8 cellular contexts compared by ENCODE assay signal in the genomic region with DNA sequence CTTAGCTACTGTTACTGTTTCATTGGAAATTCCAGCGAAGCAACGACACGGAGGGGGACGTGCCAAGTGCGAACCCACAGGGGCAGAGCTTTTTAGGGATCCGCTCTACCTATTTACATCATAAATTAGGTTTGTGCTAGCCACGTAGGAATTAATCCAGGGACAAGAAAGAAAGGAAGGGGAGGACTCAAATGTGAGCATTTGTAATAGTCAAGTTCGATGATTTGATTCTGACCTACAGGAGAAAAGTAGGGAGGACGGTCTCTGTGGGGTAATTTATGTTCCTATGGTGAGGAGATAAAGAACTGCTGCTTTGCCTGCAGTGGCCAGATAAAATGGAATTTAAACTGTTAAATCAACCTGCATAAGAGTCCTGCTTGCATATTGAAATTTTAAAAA. TPM values are rescaled to one million over a fixed set of nuclear protein-coding genes. Genes with fewer than 3 reads are reported as not detected.
DNase-seq lines count a peak whose midpoint lies in the region; ATAC-seq and TF ChIP-seq lines count a peak whose summit lies in the region.

No MANE protein-coding gene starts in this region.

- H3K36me3 ChIP-seq in CD8-positive, alpha-beta T cell (ENCODE audit: insufficient read depth, low read length): no peaks in the 10 kb centered on the region
- 0 out of 2 replicates have a peak, but pooled peaks cover 3% of the 10 kb centered on the region for H3K36me3 ChIP-seq in OCI-LY1 (ENCODE audit: insufficient read depth, low read length)
- H3K36me3 ChIP-seq in neuronal stem cell (replicated peaks in 1 of 2; ENCODE audit: control insufficient read depth in 2 of 2, insufficient read depth in 2 of 2, low read length in 2 of 2): peaks cover 0 to 5% of the 10 kb centered on the region in 2 donors

- CTCF ChIA-PET in CD8-positive, alpha-beta T cell (lab: Charles Lee): interaction anchor here (0.6 to 1.1 kb wide), 3 partner anchors 22 to 60 kb away, joined by 3 to 5 read pairs (median 3); no protein-coding TSS in a partner anchor

- H3K4me1 ChIP-seq in CD8-positive, alpha-beta T cell (ENCODE audit: insufficient read depth, low read length): peaks cover 4% of the 10 kb centered on the region
- peaks cover 16% of the 10 kb centered on the region for H3K4me1 ChIP-seq in OCI-LY1 (ENCODE audit: insufficient read depth, low read length, severe bottlenecking)
- peaks cover 0 to 2% of the 10 kb centered on the region in 2 donors for H3K4me1 ChIP-seq in neuronal stem cell (ENCODE audit: control insufficient read depth in 2 of 2, insufficient read depth in 1 of 2, low read depth in 1 of 2, low read length in 2 of 2)

- intact Hi-C loops in CD8-positive, alpha-beta T cell (cut with DNase I, micrococcal nuclease): loop anchor here (1.0 to 10.0 kb wide), 9 partner anchors 8 to 1363 kb away; partner anchors contain the start of genes HTATSF1 (in 1 of the 2), MMGT1 (in 1 of the 2), RBMX (in 1 of the 2) and SLC9A6 (in 1 of the 2)

- DNase-seq in CD8-positive, alpha-beta T cell: no peak
- no peak for DNase-seq in effector memory CD8-positive, alpha-beta T cell
- no peak for DNase-seq in neuronal stem cell (ENCODE audit: low spot score)
- DNase-seq in NCI-H187 (lab: John Stamatoyannopoulos, UW): no peak
- no peak for DNase-seq in NK-92 (lab: John Stamatoyannopoulos, UW; ENCODE audit: unreplicated experiment)
- DNase-seq in NCI-H1930 (lab: John Stamatoyannopoulos, UW): no peak
- no peak for DNase-seq in epidermal melanocyte (ENCODE audit: insufficient read length, low spot score)

- H3K79me1 ChIP-seq in neuronal stem cell (ENCODE audit: low read depth, low read length): no peaks in the 10 kb centered on the region

- peaks cover 5% of the 10 kb centered on the region; the same call in 1 of the 2 replicates for H3K79me2 ChIP-seq in OCI-LY1 (ENCODE audit: insufficient read depth, low read length)

- H3K18ac ChIP-seq in neuronal stem cell (ENCODE audit: low read length): no peak overlapping the region

- H2AK5ac ChIP-seq in neuronal stem cell (ENCODE audit: low read depth, low read length): no peak overlapping the region

- peak overlapping the region; percentile 88 for H3K27ac Mint-ChIP-seq in CD8-positive, alpha-beta T cell
- H3K27ac Mint-ChIP-seq in effector memory CD8-positive, alpha-beta T cell: peak overlapping the region; percentile 87 to 99

- H2BK15ac ChIP-seq in neuronal stem cell (ENCODE audit: low read length): no peak overlapping the region

- TF ChIP-seq CTCF in CD8-positive, alpha-beta T cell (IDR thresholded peaks at IDR 0.05): no peak
- no peak for TF ChIP-seq CTCF in OCI-LY1 (IDR thresholded peaks at IDR 0.05; ENCODE audit: low read length)

- H3K27ac ChIP-seq in CD8-positive, alpha-beta T cell (ENCODE audit: low read depth, low read length): peak overlapping the region; percentile 61
- H3K27ac ChIP-seq in OCI-LY1 (ENCODE audit: low read depth, low read length, poor library complexity, severe bottlenecking) (peak overlapping the region; percentile 82), neuronal stem cell (replicated peaks; ENCODE audit: low read length) (peak overlapping the region; percentile 51)

- peaks cover 49% of the 10 kb centered on the region for H3K4me1 Mint-ChIP-seq in CD8-positive, alpha-beta T cell (ENCODE audit: low read depth)
- H3K4me1 Mint-ChIP-seq in effector memory CD8-positive, alpha-beta T cell (ENCODE audit: low read depth in 2 of 2): peaks cover 19 to 41% of the 10 kb centered on the region in 2 donors

- H3K27me3 ChIP-seq in CD8-positive, alpha-beta T cell (ENCODE audit: insufficient read depth, low read length): no peaks in the 10 kb centered on the region
- H3K27me3 ChIP-seq in OCI-LY1 (ENCODE audit: insufficient read depth, low read length) (no peaks in the 10 kb centered on the region), neuronal stem cell (ENCODE audit: control insufficient read depth in 3 of 3, insufficient read depth in 3 of 3, low read depth in 1 of 3, low read length in 3 of 3) (no peaks in the 10 kb centered on the region)

- H3K9me2 ChIP-seq in OCI-LY1 (ENCODE audit: low read depth, low read length): no peaks in the 10 kb centered on the region

- no CpG with 5 or more reads among the region's 9 CpGs for WGBS in neuronal stem cell (ENCODE audit: extremely low coverage in 2 of 2, insufficient read length in 2 of 2, insufficient replicate concordance in 1 of 2), 2 donors

- peak overlapping the region; percentile 33 for H3K4me3 ChIP-seq in CD8-positive, alpha-beta T cell (ENCODE audit: low read depth, low read length)
- H3K4me3 ChIP-seq in OCI-LY1 (ENCODE audit: low read depth, low read length, poor library complexity, severe bottlenecking) (peak overlapping the region; percentile 83), neuronal stem cell (ENCODE audit: low read length in 2 of 2) (peak overlapping the region; percentile 62 to 83)

- no peaks in the 10 kb centered on the region for H4K20me1 ChIP-seq in OCI-LY1 (ENCODE audit: insufficient read depth, low read length)

- peak overlapping the region; percentile 97 for H3K9ac ChIP-seq in OCI-LY1 (ENCODE audit: low read length)
- no peak overlapping the region for H3K9ac ChIP-seq in neuronal stem cell (ENCODE audit: low read depth, low read length, poor library complexity)

- H4K8ac ChIP-seq in neuronal stem cell (ENCODE audit: low read depth, low read length): no peak overlapping the region

- no peaks in the 10 kb centered on the region for H3K9me3 ChIP-seq in CD8-positive, alpha-beta T cell (ENCODE audit: low read length)
- H3K9me3 ChIP-seq in OCI-LY1 (ENCODE audit: low read length): no peaks in the 10 kb centered on the region
- H3K9me3 ChIP-seq in neuronal stem cell (replicated peaks in 1 of 2; ENCODE audit: control insufficient read depth in 2 of 2, insufficient read depth in 1 of 2, low read depth in 1 of 2, low read length in 2 of 2): no peaks in the 10 kb centered on the region

- no peak overlapping the region for H3K14ac ChIP-seq in neuronal stem cell (ENCODE audit: low read length)

- no peak overlapping the region for H2BK5ac ChIP-seq in neuronal stem cell (ENCODE audit: low read length)

- H3K9me3 Mint-ChIP-seq in CD8-positive, alpha-beta T cell: no peaks in the 10 kb centered on the region
- no peaks in the 10 kb centered on the region for H3K9me3 Mint-ChIP-seq in effector memory CD8-positive, alpha-beta T cell

- no peak overlapping the region for H2AFZ ChIP-seq in OCI-LY1 (ENCODE audit: low read length)
- H2AFZ ChIP-seq in neuronal stem cell (ENCODE audit: low read length): peak overlapping the region; percentile 86

- no peak overlapping the region for H2BK120ac ChIP-seq in neuronal stem cell (ENCODE audit: low read depth, low read length)

- H3F3A ChIP-seq in OCI-LY1 (ENCODE audit: insufficient read depth, low read length): no peaks in the 10 kb centered on the region

- H3K23ac ChIP-seq in neuronal stem cell (ENCODE audit: low read depth, low read length, poor library complexity): no peak overlapping the region

- H3K4me3 Mint-ChIP-seq in CD8-positive, alpha-beta T cell: peak overlapping the region; percentile 99
- H3K4me3 Mint-ChIP-seq in effector memory CD8-positive, alpha-beta T cell: peak overlapping the region; percentile 93 to 98

- POLR2A ChIA-PET in CD8-positive, alpha-beta T cell (lab: Charles Lee): no interaction called here

- no peaks in the 10 kb centered on the region for H3K27me3 Mint-ChIP-seq in CD8-positive, alpha-beta T cell (ENCODE audit: low read depth)
- no peaks in the 10 kb centered on the region for H3K27me3 Mint-ChIP-seq in effector memory CD8-positive, alpha-beta T cell

- H3K4me2 ChIP-seq in OCI-LY1 (ENCODE audit: low read length) (peak overlapping the region; percentile 93), neuronal stem cell (ENCODE audit: insufficient read depth, low read length, poor library complexity, severe bottlenecking) (peak overlapping the region; percentile 57)

- peaks cover 19% of the 10 kb centered on the region for H3K36me3 Mint-ChIP-seq in CD8-positive, alpha-beta T cell
- H3K36me3 Mint-ChIP-seq in effector memory CD8-positive, alpha-beta T cell (ENCODE audit: insufficient read depth): peaks cover 20% of the 10 kb centered on the region

- no peak overlapping the region for H3K4ac ChIP-seq in neuronal stem cell (ENCODE audit: low read length)

- H2BK12ac ChIP-seq in neuronal stem cell (ENCODE audit: low read length): no peak overlapping the region

- no peak for ATAC-seq in CD8-positive, alpha-beta T cell
- no peak for ATAC-seq in effector memory CD8-positive, alpha-beta T cell (replicated peaks)

- H4K91ac ChIP-seq in neuronal stem cell (ENCODE audit: low read depth, low read length, poor library complexity): no peak overlapping the region

RNA-seq across cellular contexts. Expression of gene INTS6L, which starts 1.7 kb away (rescaled TPM):
- 10 to 100 TPM; 22.7 to 24.5 TPM for total RNA-seq in CD8-positive, alpha-beta T cell
- 5.9 TPM for polyA plus RNA-seq in neuronal stem cell (2013, experiment 1 of 2)
- polyA plus RNA-seq in neuronal stem cell (2013, experiment 2 of 2): 5.6 TPM

Comparison
In these comparisons a context has a peak if more than half of its experiments do, and no peak if none do; other contexts are left out.
1. H3K4me3 ChIP-seq: peak in every context shown above with its lines; median percentile 83 in OCI-LY1; 72 in neuronal stem cell; 33 in CD8-positive, alpha-beta T cell.